In the genomic region with DNA sequence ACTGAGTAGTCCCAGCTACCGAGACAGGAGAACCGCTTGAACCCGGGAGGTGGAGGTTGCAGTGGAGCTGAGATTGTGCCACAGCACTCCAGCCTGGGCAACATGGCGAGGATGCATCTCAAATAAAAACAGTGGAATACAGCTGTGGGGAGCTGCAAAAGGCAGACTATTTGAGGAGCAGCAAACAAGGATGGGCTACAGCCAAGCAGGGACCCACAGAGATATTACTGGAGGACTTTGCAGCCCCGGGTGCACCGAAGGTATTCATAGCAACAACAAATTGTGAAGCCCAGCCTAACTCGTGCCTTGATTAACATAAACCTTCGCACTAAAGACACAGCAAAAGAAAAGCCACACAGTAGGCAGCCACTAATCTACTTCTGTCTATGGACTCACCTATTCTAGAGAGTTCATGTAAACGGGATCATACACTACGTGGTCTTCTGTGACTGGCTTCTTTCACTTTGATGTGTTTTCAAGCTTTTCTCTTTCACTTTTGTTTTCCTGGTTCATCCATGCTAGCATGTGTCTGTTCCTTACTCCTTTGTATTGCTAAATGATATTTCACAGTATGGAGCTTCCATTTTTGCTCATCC, we compare ENCODE assay signal across 9 cellular contexts. TPM values are rescaled to one million over a fixed set of nuclear protein-coding genes. Genes with fewer than 3 reads are reported as not detected.
DNase-seq lines count a peak whose midpoint lies in the region; ATAC-seq and TF ChIP-seq lines count a peak whose summit lies in the region.
"Had no signal": no experiment of that assay in that cellular context is flagged by ENCODE, and none has a peak within 500 bp of the region (broad histone marks: within the 10 kb centered on the region; RNA-seq: fewer than 3 reads in every experiment).

No MANE protein-coding gene starts in this region.

- H3K27me3 ChIP-seq in adrenal gland: no peaks in the 10 kb centered on the region

- H3K27ac Mint-ChIP-seq in naive thymus-derived CD8-positive, alpha-beta T cell: peak overlapping the region in 1 of 10 donors; percentile 13

- H3K4me3 Mint-ChIP-seq in naive thymus-derived CD8-positive, alpha-beta T cell: peak overlapping the region; percentile 16 to 74 (median 63)

- TF ChIP-seq CTCF in GM12865 (IDR thresholded peaks at IDR 0.05; ENCODE audit: insufficient read depth, low read depth, low read length, missing control alignments) (no peak), adrenal gland (IDR thresholded peaks at IDR 0.05) (no peak)

- H3K9me3 ChIP-seq in adrenal gland (replicated peaks in 1 of 3): no peaks in the 10 kb centered on the region

- peaks cover 0 to 11% (median 4%) of the 10 kb centered on the region in 5 donors for H3K27me3 Mint-ChIP-seq in naive thymus-derived CD8-positive, alpha-beta T cell
- H3K27me3 Mint-ChIP-seq: naive B cell had no signal

- ATAC-seq in HG03442 (IDR thresholded peaks at IDR 0.05; ENCODE audit: unreplicated experiment) (peak; percentile 59), GM21825 (IDR thresholded peaks at IDR 0.05; ENCODE audit: unreplicated experiment) (no peak), GM21526 (IDR thresholded peaks at IDR 0.05; ENCODE audit: low FRiP score, unreplicated experiment) (no peak)
- peak in 1 of 2 donors; percentile 44 for ATAC-seq in naive thymus-derived CD8-positive, alpha-beta T cell

- intact Hi-C loops in adrenal gland (cut with DNase I): no loop called here

- no peak overlapping the region for H3K4me3 ChIP-seq in GM12865 (ENCODE audit: low read depth, low read length)
- peak overlapping the region in 1 of 4 donors; percentile 11 for H3K4me3 ChIP-seq in adrenal gland

- WGBS in adrenal gland, 4 donors: 80 to 87% (median 83%) methylated on average over 10 of the region's 10 CpGs

- DNase-seq in GM12865 (ENCODE audit: low read depth) (peak; percentile 43), adrenal gland (peak in 1 of 7 donors; percentile 4), globus pallidus (ENCODE audit: low spot score) (no peak), NCI-H2107 treated with DMSO at 0.1 percent for 48 hours (lab: John Stamatoyannopoulos, UW; ENCODE audit: unreplicated experiment) (no peak)
- no peak for DNase-seq in naive thymus-derived CD8-positive, alpha-beta T cell
- DNase-seq: naive B cell had no signal

- H3K36me3 ChIP-seq in adrenal gland (replicated peaks in 1 of 2): no peaks in the 10 kb centered on the region

- H3K9me3 Mint-ChIP-seq in naive thymus-derived CD8-positive, alpha-beta T cell: no peaks in the 10 kb centered on the region
- H3K9me3 Mint-ChIP-seq: naive B cell had no signal

- no peaks in the 10 kb centered on the region for H3K36me3 Mint-ChIP-seq in naive thymus-derived CD8-positive, alpha-beta T cell
- H3K36me3 Mint-ChIP-seq: naive B cell had no signal

- TF ChIP-seq POLR2A in adrenal gland (IDR thresholded peaks at IDR 0.05): no peak

- H3K4me1 ChIP-seq in adrenal gland (replicated peaks in 1 of 2): peaks cover 5 to 11% of the 10 kb centered on the region in 2 donors

- H3K4me1 Mint-ChIP-seq in naive thymus-derived CD8-positive, alpha-beta T cell: peaks cover 6 to 17% (median 13%) of the 10 kb centered on the region in 4 donors

- POLR2A ChIA-PET in naive thymus-derived CD8-positive, alpha-beta T cell (lab: Charles Lee): no interaction called here

- peak overlapping the region in 3 of 5 donors; percentile 1 to 51 (median 32) for H3K27ac ChIP-seq in adrenal gland

RNA-seq across cellular contexts. Expression of gene PODXL, which starts 34.0 kb away (rescaled TPM):
- total RNA-seq in adrenal gland: 10 to 100 TPM; 28.1 to 99.6 (median 42.4) TPM
- 10 to 100 TPM; 10.2 to 44.2 (median 21.3) TPM for polyA plus RNA-seq in adrenal gland
- under 1 TPM; 0.27 to 0.57 TPM for total RNA-seq in naive thymus-derived CD8-positive, alpha-beta T cell
- under 1 TPM; 0.08 to 0.10 (median 0.09) TPM for polyA plus RNA-seq in naive thymus-derived CD8-positive, alpha-beta T cell

Comparison
In these comparisons a context has a peak if more than half of its experiments do, and no peak if none do; other contexts are left out.
1. RNA of gene PODXL, which starts 34.0 kb away (total RNA-seq): 28.1 to 99.6 TPM in adrenal gland; 0.27 to 0.57 TPM in naive thymus-derived CD8-positive, alpha-beta T cell; every median in the first group is over 10 times any median in the second.